8 cellular contexts compared by ENCODE assay signal in the genomic region with DNA sequence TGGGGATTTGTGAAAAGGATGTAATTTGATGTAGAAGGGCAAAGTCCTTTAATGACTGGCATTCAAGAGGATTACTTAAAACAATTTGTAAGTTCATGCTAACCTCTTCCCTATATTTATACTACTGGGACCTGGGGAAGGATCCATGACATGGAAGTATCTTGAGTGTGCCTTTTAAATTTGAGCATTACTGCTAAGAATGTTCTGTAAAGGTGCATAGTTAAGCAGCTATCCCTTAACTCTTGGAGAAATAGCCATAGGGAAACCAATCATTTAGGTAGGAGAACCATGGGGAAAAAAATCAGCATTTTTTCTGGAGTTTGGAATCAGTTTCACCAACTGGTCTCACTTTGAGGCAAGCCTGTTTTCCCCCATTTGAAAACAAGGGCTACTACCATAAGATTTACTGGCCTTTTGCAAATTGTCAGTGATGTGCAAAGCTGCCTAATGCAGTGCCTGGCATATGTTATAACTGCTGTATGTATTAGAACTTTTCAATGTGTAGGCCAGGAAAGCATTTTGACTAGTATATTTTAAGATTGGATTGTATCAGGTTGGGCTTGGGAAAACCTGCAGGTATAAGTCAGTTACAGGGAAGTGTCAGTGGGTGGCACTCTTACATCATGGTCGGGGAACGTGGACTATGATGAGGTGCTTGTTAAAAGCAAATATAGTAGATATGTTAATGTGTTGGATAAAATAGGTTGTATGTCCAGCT.
DNase-seq lines count a peak whose midpoint lies in the region; ATAC-seq, FAIRE-seq and TF ChIP-seq lines count a peak whose summit lies in the region.

No MANE protein-coding gene starts in this region.

- no peaks in the 10 kb centered on the region for H3K9me3 ChIP-seq in K562 (replicated peaks; ENCODE audit: control insufficient read depth, insufficient read depth, low read depth, low read length)

- intact Hi-C loops in K562 (cut with micrococcal nuclease): loop anchor here (2.0 to 5.0 kb wide), 3 partner anchors 72 to 402 kb away; partner anchors contain the start of gene PRSS12

- TF ChIP-seq RAD21 in K562 (CRISPR knock-in tag; conservative IDR thresholded peaks at IDR 0.05 in 1 of 2, IDR thresholded peaks at IDR 0.05 in 1 of 2): peak; percentile 56 to 70

- H3K4me2 ChIP-seq in K562 (ENCODE audit: insufficient read depth, low read length): peak overlapping the region; percentile 98

- H3K36me3 ChIP-seq in K562 (ENCODE audit: control insufficient read depth, insufficient read depth, low read length): peaks cover 34% of the 10 kb centered on the region

- H3K79me2 ChIP-seq in K562 (ENCODE audit: control insufficient read depth, insufficient read depth, low read length): peaks cover 38% of the 10 kb centered on the region

- DNase-seq in DMS79 treated with DMSO at 0.1 percent for 48 hours (lab: John Stamatoyannopoulos, UW): peak; percentile 15
- DNase-seq in DMS79 (lab: John Stamatoyannopoulos, UW): no peak
- peak; percentile 83 for DNase-seq in KBM-7
- DNase-seq in RKO (ENCODE audit: low spot score): peak; percentile 81
- DNase-seq in K562 (ENCODE audit: extremely low read depth in 1 of 4, low spot score in 3 of 4): peak; percentile 22 to 73 (median 22)
- DNase-seq in iPS-NIHi7 (ENCODE audit: extremely low spot score): peak; percentile 27
- DNase-seq in stimulated activated CD4-positive, alpha-beta T cell treated with anti-CD3 and anti-CD28 coated beads, Interleukin-4, amount 100 ng/mL, for 24 hours: peak; percentile 45

- no peak for TF ChIP-seq EP300 in K562 (IDR thresholded peaks at IDR 0.05; ENCODE audit: low read length)

- H2AFZ ChIP-seq in K562 (ENCODE audit: low read depth, low read length): no peak overlapping the region

- peak overlapping the region in 1 of 2 experiments; percentile 99; a peak in 2 of 4 replicates for H3K9ac ChIP-seq in K562 (ENCODE audit: insufficient read depth in 1 of 2, low read depth in 2 of 2, low read length in 2 of 2)

- H3K4me3 ChIP-seq in K562: peak overlapping the region; percentile 84

- peaks cover 4 to 13% of the 10 kb centered on the region in 2 experiments; a peak in 3 of 5 replicates for H3K4me1 ChIP-seq in K562 (replicated peaks in 1 of 2; ENCODE audit: control insufficient read depth in 2 of 2, insufficient read depth in 2 of 2, low read length in 2 of 2)

- CTCF ChIA-PET in K562 (lab: Yijun Ruan, JAX; ENCODE audit: low intra/inter-chr PET ratio): no interaction called here

- H3K9me1 ChIP-seq in K562 (ENCODE audit: control insufficient read depth, insufficient read depth, low read length): no peaks in the 10 kb centered on the region

- H3K27ac ChIP-seq in K562 (ENCODE audit: extremely low read depth, low read depth, low read length): peak overlapping the region; percentile 95; the same call in 2 of the 3 replicates

- TF ChIP-seq POLR2A in K562 (conservative IDR thresholded peaks at IDR 0.05): peak; percentile 60

- TF ChIP-seq CTCF in K562 (IDR thresholded peaks at IDR 0.05 in 2 of 3, conservative IDR thresholded peaks at IDR 0.05 in 1 of 3; ENCODE audit: insufficient read depth in 2 of 3, low read depth in 1 of 3, low read length in 3 of 3): peak; percentile 46 to 74 (median 65)

- in situ Hi-C loops in KBM-7 (cut with MboI; ENCODE audit: low pct_unique_long_range_greater_than_20kb, low sequenced_read_pairs) (no loop called here), K562 (cut with MboI) (loop anchor here (25.0 kb wide), 1 partner anchor 407 kb away; the partner anchor contains the start of gene METTL14)

- no TSS peak for BruUV-seq in K562 (replicated peaks; lab: Mats Ljungman, UMichigan)

- FAIRE-seq in K562 (lab: Jason Lieb, UNC): peak; percentile 72

- ATAC-seq in GM21447 (IDR thresholded peaks at IDR 0.05; ENCODE audit: unreplicated experiment) (peak; percentile 35), K562 (peak; percentile 69)

- H3K27me3 ChIP-seq in K562 (ENCODE audit: control insufficient read depth in 2 of 2, insufficient read depth in 2 of 2, low read length in 2 of 2): no peaks in the 10 kb centered on the region

- 7% methylated on average over 2 of the region's 2 CpGs for WGBS in K562 (ENCODE audit: insufficient coverage, low coverage, missing lambda C conversion rate)

- no peaks in the 10 kb centered on the region for H4K20me1 ChIP-seq in K562 (replicated peaks; ENCODE audit: control insufficient read depth, insufficient read depth, low read length)

- POLR2A ChIA-PET in K562 (lab: Yijun Ruan, JAX): no interaction called here

TF ChIP-seq in K562, 482 proteins besides CTCF, POLR2A, EP300 and RAD21 (continues in another document):
- TF ChIP-seq, protein P1, sequence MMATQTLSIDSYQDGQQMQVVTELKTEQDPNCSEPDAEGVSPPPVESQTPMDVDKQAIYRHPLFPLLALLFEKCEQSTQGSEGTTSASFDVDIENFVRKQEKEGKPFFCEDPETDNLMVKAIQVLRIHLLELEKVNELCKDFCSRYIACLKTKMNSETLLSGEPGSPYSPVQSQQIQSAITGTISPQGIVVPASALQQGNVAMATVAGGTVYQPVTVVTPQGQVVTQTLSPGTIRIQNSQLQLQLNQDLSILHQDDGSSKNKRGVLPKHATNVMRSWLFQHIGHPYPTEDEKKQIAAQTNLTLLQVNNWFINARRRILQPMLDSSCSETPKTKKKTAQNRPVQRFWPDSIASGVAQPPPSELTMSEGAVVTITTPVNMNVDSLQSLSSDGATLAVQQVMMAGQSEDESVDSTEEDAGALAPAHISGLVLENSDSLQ (IDR thresholded peaks at IDR 0.05): no peak
- TF ChIP-seq DLX4 (CRISPR knock-in tag; IDR thresholded peaks at IDR 0.05): 0 out of 2 replicates have a peak, but pooled peaks have one; percentile 0
- TF ChIP-seq KLF13 (tag; IDR thresholded peaks at IDR 0.05; ENCODE audit: borderline replicate concordance, low read depth): no peak
- TF ChIP-seq, protein P2, sequence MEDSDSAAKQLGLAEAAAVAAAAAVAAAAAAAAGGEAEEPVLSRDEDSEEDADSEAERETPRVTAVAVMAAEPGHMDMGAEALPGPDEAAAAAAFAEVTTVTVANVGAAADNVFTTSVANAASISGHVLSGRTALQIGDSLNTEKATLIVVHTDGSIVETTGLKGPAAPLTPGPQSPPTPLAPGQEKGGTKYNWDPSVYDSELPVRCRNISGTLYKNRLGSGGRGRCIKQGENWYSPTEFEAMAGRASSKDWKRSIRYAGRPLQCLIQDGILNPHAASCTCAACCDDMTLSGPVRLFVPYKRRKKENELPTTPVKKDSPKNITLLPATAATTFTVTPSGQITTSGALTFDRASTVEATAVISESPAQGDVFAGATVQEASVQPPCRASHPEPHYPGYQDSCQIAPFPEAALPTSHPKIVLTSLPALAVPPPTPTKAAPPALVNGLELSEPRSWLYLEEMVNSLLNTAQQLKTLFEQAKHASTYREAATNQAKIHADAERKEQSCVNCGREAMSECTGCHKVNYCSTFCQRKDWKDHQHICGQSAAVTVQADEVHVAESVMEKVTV (CRISPR knock-in tag; IDR thresholded peaks at IDR 0.05): peak; percentile 47; the same call in 1 of the 2 replicates
- TF ChIP-seq EP400 (IDR thresholded peaks at IDR 0.05): peak; percentile 37; the same call in 1 of the 2 replicates
- no peak for TF ChIP-seq ZFP36 (IDR thresholded peaks at IDR 0.05; ENCODE audit: low read depth, low read length, partially characterized antibody)
- no peak for TF ChIP-seq VEZF1 (CRISPR knock-in tag; IDR thresholded peaks at IDR 0.05)
- no peak for TF ChIP-seq RFX7 (CRISPR knock-in tag; IDR thresholded peaks at IDR 0.05)
- no peak for TF ChIP-seq CBX3 (IDR thresholded peaks at IDR 0.05; ENCODE audit: borderline replicate concordance in 1 of 2, low read length in 2 of 2)
- TF ChIP-seq, protein P3, sequence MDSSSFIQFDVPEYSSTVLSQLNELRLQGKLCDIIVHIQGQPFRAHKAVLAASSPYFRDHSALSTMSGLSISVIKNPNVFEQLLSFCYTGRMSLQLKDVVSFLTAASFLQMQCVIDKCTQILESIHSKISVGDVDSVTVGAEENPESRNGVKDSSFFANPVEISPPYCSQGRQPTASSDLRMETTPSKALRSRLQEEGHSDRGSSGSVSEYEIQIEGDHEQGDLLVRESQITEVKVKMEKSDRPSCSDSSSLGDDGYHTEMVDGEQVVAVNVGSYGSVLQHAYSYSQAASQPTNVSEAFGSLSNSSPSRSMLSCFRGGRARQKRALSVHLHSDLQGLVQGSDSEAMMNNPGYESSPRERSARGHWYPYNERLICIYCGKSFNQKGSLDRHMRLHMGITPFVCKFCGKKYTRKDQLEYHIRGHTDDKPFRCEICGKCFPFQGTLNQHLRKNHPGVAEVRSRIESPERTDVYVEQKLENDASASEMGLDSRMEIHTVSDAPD (CRISPR knock-in tag; IDR thresholded peaks at IDR 0.05): no peak
- TF ChIP-seq, protein P4, sequence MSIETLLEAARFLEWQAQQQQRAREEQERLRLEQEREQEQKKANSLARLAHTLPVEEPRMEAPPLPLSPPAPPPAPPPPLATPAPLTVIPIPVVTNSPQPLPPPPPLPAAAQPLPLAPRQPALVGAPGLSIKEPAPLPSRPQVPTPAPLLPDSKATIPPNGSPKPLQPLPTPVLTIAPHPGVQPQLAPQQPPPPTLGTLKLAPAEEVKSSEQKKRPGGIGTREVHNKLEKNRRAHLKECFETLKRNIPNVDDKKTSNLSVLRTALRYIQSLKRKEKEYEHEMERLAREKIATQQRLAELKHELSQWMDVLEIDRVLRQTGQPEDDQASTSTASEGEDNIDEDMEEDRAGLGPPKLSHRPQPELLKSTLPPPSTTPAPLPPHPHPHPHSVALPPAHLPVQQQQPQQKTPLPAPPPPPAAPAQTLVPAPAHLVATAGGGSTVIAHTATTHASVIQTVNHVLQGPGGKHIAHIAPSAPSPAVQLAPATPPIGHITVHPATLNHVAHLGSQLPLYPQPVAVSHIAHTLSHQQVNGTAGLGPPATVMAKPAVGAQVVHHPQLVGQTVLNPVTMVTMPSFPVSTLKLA (conservative IDR thresholded peaks at IDR 0.05): 0 out of 4 replicates have a peak, but pooled peaks of 1 of the 2 experiments have one; percentile 18
